8 cellular contexts compared by ENCODE assay signal in the genomic region with DNA sequence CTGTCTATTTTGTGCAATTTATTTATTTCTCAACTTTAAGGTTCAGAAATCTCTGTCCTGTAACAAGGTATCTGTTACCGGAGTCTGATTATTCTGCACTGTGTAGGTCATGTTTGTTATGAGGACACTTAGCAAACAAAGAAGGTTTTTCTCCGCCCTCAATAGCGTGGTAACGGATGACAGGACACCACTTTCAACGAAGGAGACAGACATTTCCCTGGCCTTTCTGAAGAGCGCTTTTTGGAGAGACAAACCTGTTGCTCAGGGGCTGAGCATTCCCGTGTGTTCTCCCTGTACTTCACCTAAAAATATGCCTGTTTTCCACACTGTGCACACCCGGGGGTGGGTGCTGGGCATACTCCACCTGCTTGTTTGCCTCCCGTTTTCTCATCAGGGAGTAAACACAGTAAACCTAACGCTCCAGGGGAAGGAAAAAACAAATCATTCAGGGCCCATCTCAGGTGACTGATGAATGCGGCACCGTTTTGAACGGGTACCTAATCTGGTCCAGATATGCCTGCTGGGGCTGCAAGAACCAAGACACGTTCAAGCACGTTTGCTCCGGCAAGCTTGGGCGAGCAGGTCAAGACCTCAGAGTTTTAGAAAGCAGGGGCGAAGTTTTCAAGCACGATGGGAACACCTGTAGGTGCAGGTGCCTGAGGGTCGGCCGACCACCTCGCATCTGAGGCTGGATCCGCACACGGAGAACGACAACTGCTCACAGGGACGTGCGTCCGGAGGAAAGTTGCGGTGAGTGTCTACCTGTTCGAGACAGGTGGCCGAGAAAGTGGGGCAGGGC. TPM values are rescaled to one million over a fixed set of nuclear protein-coding genes. Genes with fewer than 3 reads are reported as not detected.
DNase-seq lines count a peak whose midpoint lies in the region; ATAC-seq and TF ChIP-seq lines count a peak whose summit lies in the region.

No MANE protein-coding gene starts in this region.

- peaks cover 56% of the 10 kb centered on the region for H3K4me1 ChIP-seq in CD4-positive, alpha-beta memory T cell (ENCODE audit: insufficient read depth, low read length)

- CTCF ChIA-PET in CD4-positive, alpha-beta memory T cell (lab: Charles Lee; ENCODE audit: partially characterized antibody): interaction anchor here (1.0 to 2.3 kb wide), 4 partner anchors 11 to 54 kb away, joined by 3 to 10 read pairs (median 5); no protein-coding TSS in a partner anchor

- H3K27ac Mint-ChIP-seq in CD4-positive, alpha-beta memory T cell: peak overlapping the region in 6 of 7 donors; percentile 89 to 97 (median 96)

- TF ChIP-seq CTCF in WI38 (IDR thresholded peaks at IDR 0.05; ENCODE audit: low read depth, low read length) (no peak), foreskin fibroblast (IDR thresholded peaks at IDR 0.05; ENCODE audit: low read depth, low read length) (no peak)

- H3K27me3 ChIP-seq in CD4-positive, alpha-beta memory T cell (ENCODE audit: insufficient read depth, low read length): no peaks in the 10 kb centered on the region

- H3K9me3 ChIP-seq in CD4-positive, alpha-beta memory T cell (ENCODE audit: control insufficient read depth in 1 of 2, low read length in 2 of 2): no peaks in the 10 kb centered on the region

- no peaks in the 10 kb centered on the region for H3K27me3 Mint-ChIP-seq in CD4-positive, alpha-beta memory T cell

- peak in 3 of 5 donors; percentile 15 to 19 (median 16) for DNase-seq in CD4-positive, alpha-beta memory T cell
- DNase-seq in foreskin fibroblast (no peak), pons (ENCODE audit: low spot score) (peak; percentile 78), germinal center (ENCODE audit: low spot score) (no peak), HuH-7 (ENCODE audit: low spot score) (no peak)

- POLR2A ChIA-PET in CD4-positive, alpha-beta memory T cell (lab: Charles Lee; ENCODE audit: partially characterized antibody): interaction anchor here (1.0 to 4.7 kb wide), 7 partner anchors 8 to 144 kb away, joined by 3 to 92 read pairs (median 5); no protein-coding TSS in a partner anchor

- no peaks in the 10 kb centered on the region for H3K36me3 ChIP-seq in CD4-positive, alpha-beta memory T cell (ENCODE audit: insufficient read depth, low read length)

- peak overlapping the region; percentile 91 for H3K27ac ChIP-seq in CD4-positive, alpha-beta memory T cell (ENCODE audit: low read depth, low read length)

- H3K4me3 Mint-ChIP-seq in CD4-positive, alpha-beta memory T cell: peak overlapping the region in 7 of 8 donors; percentile 91 to 99 (median 96)

- H3K4me1 Mint-ChIP-seq in CD4-positive, alpha-beta memory T cell: peaks cover 33 to 43% (median 39%) of the 10 kb centered on the region in 4 donors

- intact Hi-C loops in CD4-positive, alpha-beta memory T cell (cut with micrococcal nuclease): loop anchor here (2.0 kb wide), 1 partner anchor 57 kb away; no protein-coding TSS in a partner anchor

- ATAC-seq in HG02610 (IDR thresholded peaks at IDR 0.05; ENCODE audit: unreplicated experiment) (peak; percentile 8), GM21423 (IDR thresholded peaks at IDR 0.05; ENCODE audit: unreplicated experiment) (no peak)

- peaks cover 0 to 2% (median 0%) of the 10 kb centered on the region in 8 donors for H3K9me3 Mint-ChIP-seq in CD4-positive, alpha-beta memory T cell

- H3K36me3 Mint-ChIP-seq in CD4-positive, alpha-beta memory T cell: peaks cover 0 to 11% of the 10 kb centered on the region in 2 donors

- H3K4me3 ChIP-seq in CD4-positive, alpha-beta memory T cell (ENCODE audit: low read length in 2 of 2): peak overlapping the region; percentile 53 to 66
- H3K4me3 ChIP-seq in WI38 (ENCODE audit: low read depth, low read length) (peak overlapping the region; percentile 52), foreskin fibroblast (ENCODE audit: low read depth in 1 of 2, low read length in 2 of 2) (peak overlapping the region; percentile 47 to 66)

RNA-seq across cellular contexts. Expression of gene RETREG1, which starts 0.9 kb away (rescaled TPM):
- total RNA-seq in CD4-positive, alpha-beta memory T cell: 10 to 100 TPM; 26.6 to 28.0 TPM
- 10 to 100 TPM; 70.6 to 79.5 TPM for polyA plus RNA-seq in CD4-positive, alpha-beta memory T cell

Comparison
In these comparisons a context has a peak if more than half of its experiments do, and no peak if none do; other contexts are left out.
1. DNase-seq: peak in CD4-positive, alpha-beta memory T cell (3 of 5) and pons (single experiment); none in foreskin fibroblast (0 of 2), germinal center (single experiment) and HuH-7 (single experiment).
2. Peak in every context shown above with its lines, with median percentiles within 50 percentile points of each other: H3K4me3 ChIP-seq.